Comparison of ENCODE assay signal across 8 cellular contexts in the genomic region with DNA sequence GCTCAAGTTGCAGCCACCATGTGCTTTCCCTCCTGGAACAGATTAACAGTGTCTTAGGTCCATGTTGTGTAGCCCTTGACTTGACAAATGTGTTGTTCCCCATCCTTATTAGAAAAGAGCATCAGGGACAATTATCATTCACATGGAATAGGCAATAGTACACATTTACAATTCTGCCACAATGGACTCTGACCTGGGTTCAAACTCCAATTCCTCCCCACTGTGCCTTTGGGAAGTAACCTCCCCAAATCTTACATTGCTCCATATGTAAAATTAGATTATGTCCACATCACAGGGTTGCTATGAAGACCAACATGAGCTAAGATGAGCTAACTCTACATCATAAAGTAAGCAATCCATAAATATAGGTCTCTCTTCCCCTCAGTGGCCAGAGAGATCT.
"Had no signal": no experiment of that assay in that cellular context is flagged by ENCODE, and none has a peak within 500 bp of the region (broad histone marks: within the 10 kb centered on the region; RNA-seq: fewer than 3 reads in every experiment).

No MANE protein-coding gene starts in this region.

- H3K4me2 ChIP-seq: KMS-11 had no signal

- H3K27ac Mint-ChIP-seq: IgD-negative memory B cell had no signal

- FAIRE-seq: HTR-8/SVneo, K562 had no signal

- H3K4me1 Mint-ChIP-seq: IgD-negative memory B cell had no signal

- H3K4me3 Mint-ChIP-seq: IgD-negative memory B cell had no signal

- H3K36me3 Mint-ChIP-seq: IgD-negative memory B cell had no signal

- ATAC-seq: K562 had no signal

- DNase-seq: IMR-90, KBM-7, KG1 had no signal

- H3K4me3 ChIP-seq: K562 had no signal

- H3K27ac ChIP-seq: HL-60, KMS-11 had no signal

- H3K9ac ChIP-seq: KMS-11 had no signal
